In genomic region chr7:32536016-32536415, GRCh38 we compare ENCODE assay signal across 22 cellular contexts.
"Had no signal": no experiment of that assay in that cellular context is flagged by ENCODE, and none has a peak within 500 bp of the region (broad histone marks: within the 10 kb centered on the region; RNA-seq: fewer than 3 reads in every experiment).

No MANE protein-coding gene starts in this region.

- H3K27ac ChIP-seq: adrenal gland, ascending aorta, brain microvascular endothelial cell, esophagus muscularis mucosa, pancreas, psoas muscle, right atrium auricular region, transverse colon, WERI-Rb-1 had no signal

- DNase-seq: activated CD4-positive, CD25-positive, alpha-beta regulatory T cell treated with anti-CD3 and anti-CD28 coated beads, Interleukin-2, amount 50 U/mL, for 72 hours; activated effector memory CD4-positive, alpha-beta T cell treated with Interleukin-2 at 50 U/mL for 16 hours; activated naive CD4-positive, alpha-beta T cell treated with anti-CD3 and anti-CD28 coated beads for 36 hours; activated T-cell treated with anti-CD3 and anti-CD28 coated beads, Interleukin-2, amount 50 U/mL, for 48 hours; caudate nucleus; effector memory CD4-positive, alpha-beta T cell; glutamatergic neuron; hippocampal formation; left lung; nephron progenitor cell; pancreas; psoas muscle; stimulated activated CD4-positive, alpha-beta T cell treated with anti-CD3 and anti-CD28 coated beads, Interleukin-4, amount 100 ng/mL, for 4 hours; transverse colon; WERI-Rb-1 had no signal

- H3K9me3 Mint-ChIP-seq: activated naive CD4-positive, alpha-beta T cell treated with anti-CD3 and anti-CD28 coated beads for 36 hours had no signal

- H3K27ac Mint-ChIP-seq: activated naive CD4-positive, alpha-beta T cell treated with anti-CD3 and anti-CD28 coated beads for 36 hours; mesothelial cell of epicardium had no signal

- H3K4me3 Mint-ChIP-seq: activated naive CD4-positive, alpha-beta T cell treated with anti-CD3 and anti-CD28 coated beads for 36 hours; mesothelial cell of epicardium; nephron progenitor cell had no signal

- H3K27me3 ChIP-seq: adrenal gland, ascending aorta, brain microvascular endothelial cell, esophagus muscularis mucosa, left lung, pancreas, right atrium auricular region, transverse colon had no signal

- H3K4me3 ChIP-seq: adrenal gland, ascending aorta, esophagus muscularis mucosa, left lung, lung, pancreas, psoas muscle, right atrium auricular region, transverse colon had no signal

- H3K9me3 ChIP-seq: adrenal gland, ascending aorta, esophagus muscularis mucosa, left lung, pancreas, psoas muscle, right atrium auricular region, transverse colon had no signal
